Comparison of ENCODE assay signal across 13 cellular contexts in genomic region chr7:19928247-19928646, GRCh38.
DNase-seq lines count a peak whose midpoint lies in the region; ATAC-seq, FAIRE-seq and TF ChIP-seq lines count a peak whose summit lies in the region.
"Had no signal": no experiment of that assay in that cellular context is flagged by ENCODE, and none has a peak within 500 bp of the region (broad histone marks: within the 10 kb centered on the region; RNA-seq: fewer than 3 reads in every experiment).

No MANE protein-coding gene starts in this region.

- H3K27ac Mint-ChIP-seq in activated T-cell treated with anti-CD3 and anti-CD28 coated beads, Interleukin-2, amount 50 U/mL, for 24 hours = no peak overlapping the region

- no peaks in the 10 kb centered on the region for H3K27me3 Mint-ChIP-seq in activated T-cell treated with anti-CD3 and anti-CD28 coated beads, Interleukin-2, amount 50 U/mL, for 24 hours

- H3K4me3 Mint-ChIP-seq in activated T-cell treated with anti-CD3 and anti-CD28 coated beads, Interleukin-2, amount 50 U/mL, for 24 hours = no peak overlapping the region

- peaks cover 3% of the 10 kb centered on the region for H3K9me3 Mint-ChIP-seq in activated T-cell treated with anti-CD3 and anti-CD28 coated beads, Interleukin-2, amount 50 U/mL, for 24 hours

- POLR2A ChIA-PET in GM10248 (lab: Yijun Ruan, JAX) = no interaction called here

- FAIRE-seq in frontal cortex (lab: Jason Lieb, UNC) = no peak

- peaks cover 3% of the 10 kb centered on the region for H3K4me1 Mint-ChIP-seq in activated T-cell treated with anti-CD3 and anti-CD28 coated beads, Interleukin-2, amount 50 U/mL, for 24 hours (ENCODE audit: low read depth)

- CTCF ChIA-PET in GM10248 (lab: Yijun Ruan, JAX) = interaction anchor here (1.4 kb wide), 1 partner anchor 513 kb away, joined by 4 read pairs; no protein-coding TSS in a partner anchor

- DNase-seq in GM10248 (ENCODE audit: extremely low spot score) (peak; percentile 59), AML-193 (lab: John Stamatoyannopoulos, UW) (no peak), activated gamma-delta T cell (lab: John Stamatoyannopoulos, UW) (no peak), frontal cortex (ENCODE audit: low spot score in 2 of 2) (no peak)
- no peak for DNase-seq in activated T-cell treated with anti-CD3 and anti-CD28 coated beads, Interleukin-2, amount 50 U/mL, for 24 hours
- DNase-seq: activated CD4-positive, alpha-beta T cell treated with anti-CD3 and anti-CD28 coated beads, Interleukin-2, amount 50 U/mL, for 48 hours; amniotic stem cell; NCI-H2171 treated with DMSO at 0.1 percent for 48 hours; SJCRH30; stimulated activated naive CD4-positive, alpha-beta T cell treated with Interleukin-2 at 50 U/mL for 16 hours had no signal

- TF ChIP-seq CTCF in GM10248 (IDR thresholded peaks at IDR 0.05; ENCODE audit: control extremely low read depth, extremely low read depth, low read depth, missing control alignments) = no peak

- ATAC-seq in GM19351 (IDR thresholded peaks at IDR 0.05; ENCODE audit: unreplicated experiment) (peak; percentile 89), HG02678 (IDR thresholded peaks at IDR 0.05; ENCODE audit: unreplicated experiment) (peak; percentile 94), HG03469 (IDR thresholded peaks at IDR 0.05; ENCODE audit: unreplicated experiment) (peak; percentile 76)

- no peaks in the 10 kb centered on the region for H3K36me3 Mint-ChIP-seq in activated T-cell treated with anti-CD3 and anti-CD28 coated beads, Interleukin-2, amount 50 U/mL, for 24 hours (ENCODE audit: low read depth)
